ENCODE assay signal across 15 cellular contexts in the genomic region with DNA sequence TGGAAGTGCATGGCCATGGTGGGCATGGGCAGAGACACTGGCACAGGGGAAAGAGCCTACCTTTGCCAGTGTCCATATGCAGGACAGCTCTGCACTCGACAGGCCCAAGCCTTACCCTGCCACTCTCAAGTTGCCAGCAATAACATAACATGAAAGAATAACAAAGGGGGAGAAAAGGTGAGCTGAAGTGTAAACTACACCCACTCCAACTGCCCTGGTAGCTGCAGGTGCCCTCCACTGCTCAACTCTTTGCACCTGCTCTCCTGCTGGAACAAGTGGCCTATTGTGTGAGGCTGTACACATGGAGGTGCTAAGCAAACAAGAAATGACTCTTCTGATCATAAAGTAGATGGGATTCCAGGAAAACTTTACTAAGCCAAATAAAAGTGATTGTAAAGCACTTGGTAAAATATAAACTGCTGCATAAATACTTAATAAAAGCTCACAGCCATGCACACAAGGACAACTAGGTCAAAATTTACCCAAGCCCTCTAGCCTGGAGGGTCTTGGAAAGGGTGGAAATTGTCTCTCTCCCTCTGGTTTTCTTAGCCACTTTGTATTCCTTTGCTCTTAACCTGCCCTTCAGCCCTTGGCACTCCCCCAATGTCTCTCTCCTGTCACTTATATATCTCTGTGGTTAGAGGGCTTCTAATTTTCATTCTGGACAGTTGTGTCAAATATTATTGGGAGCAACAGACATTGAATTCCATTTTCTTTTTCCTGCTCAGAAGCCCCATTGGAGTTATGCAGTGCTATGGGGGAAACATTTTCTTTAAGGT.
DNase-seq lines count a peak whose midpoint lies in the region; ATAC-seq and TF ChIP-seq lines count a peak whose summit lies in the region.
"Had no signal": no experiment of that assay in that cellular context is flagged by ENCODE, and none has a peak within 500 bp of the region (broad histone marks: within the 10 kb centered on the region; RNA-seq: fewer than 3 reads in every experiment).

No MANE protein-coding gene starts in this region.

- CTCF ChIA-PET in Calu3 (lab: Charles Lee), result interaction anchor here (1.0 to 2.2 kb wide), 2 partner anchors 22 to 116 kb away, joined by 3 to 13 read pairs; no protein-coding TSS in a partner anchor

- H3K4me3 ChIP-seq in lower lobe of right lung (no peak overlapping the region), suprapubic skin (no peak overlapping the region)

- H3K4me1 Mint-ChIP-seq in Calu3 (ENCODE audit: low read depth, unreplicated experiment), result peaks cover 50% of the 10 kb centered on the region

- H3K9me3 ChIP-seq in lower lobe of right lung, result no peaks in the 10 kb centered on the region
- no peaks in the 10 kb centered on the region for H3K9me3 ChIP-seq in suprapubic skin

- peaks cover 8% of the 10 kb centered on the region for H3K36me3 Mint-ChIP-seq in Calu3 (ENCODE audit: insufficient read depth, unreplicated experiment)
- H3K36me3 Mint-ChIP-seq: CD8-positive, alpha-beta T cell; natural killer cell treated with Interleukin-12 subunit alpha and Interleukin-12 subunit beta and Interleukin-15 and Interleukin-18, amount 100 ng/mL, for 72 hours had no signal

- no TSS peak for BruUV-seq in Calu3 (replicated peaks; lab: Mats Ljungman, UMichigan)

- H3K9me3 Mint-ChIP-seq in Calu3 (ENCODE audit: low read depth, unreplicated experiment), result no peaks in the 10 kb centered on the region
- H3K9me3 Mint-ChIP-seq: CD8-positive, alpha-beta T cell; natural killer cell treated with Interleukin-12 subunit alpha and Interleukin-12 subunit beta and Interleukin-15 and Interleukin-18, amount 100 ng/mL, for 72 hours had no signal

- no peaks in the 10 kb centered on the region for H3K27me3 Mint-ChIP-seq in Calu3 (ENCODE audit: unreplicated experiment)

- TF ChIP-seq POLR2A in suprapubic skin (IDR thresholded peaks at IDR 0.05), result no peak

- H3K4me1 ChIP-seq in lower lobe of right lung (no peaks in the 10 kb centered on the region), suprapubic skin (no peaks in the 10 kb centered on the region)

- peak; percentile 77 to 78 for ATAC-seq in lower lobe of right lung
- ATAC-seq: CD8-positive, alpha-beta T cell; left lobe of liver; right cardiac atrium had no signal

- H3K27me3 ChIP-seq in lower lobe of right lung (ENCODE audit: low read depth) (no peaks in the 10 kb centered on the region), suprapubic skin (no peaks in the 10 kb centered on the region)

- intact Hi-C loops in Calu3 (cut with micrococcal nuclease; ENCODE audit: unreplicated experiment), result loop anchor here (10.0 kb wide), 1 partner anchor 702 kb away; no protein-coding TSS in a partner anchor
- intact Hi-C loops in lower lobe of right lung (cut with DNase I), result no loop called here

- no peaks in the 10 kb centered on the region for H3K36me3 ChIP-seq in lower lobe of right lung
- no peaks in the 10 kb centered on the region for H3K36me3 ChIP-seq in suprapubic skin

- no peak for TF ChIP-seq EP300 in suprapubic skin (IDR thresholded peaks at IDR 0.05)

- DNase-seq in Calu3, result peak; percentile 65
- peak; percentile 50 for DNase-seq in NCI-H1436 treated with DMSO at 0.1 percent for 48 hours (lab: John Stamatoyannopoulos, UW)
- peak; percentile 87 for DNase-seq in NCI-H748 treated with DMSO at 0.1 percent for 48 hours (lab: John Stamatoyannopoulos, UW)
- DNase-seq in lower lobe of right lung, result peak; percentile 41
- no peak for DNase-seq in NCI-H226
- DNase-seq in suprapubic skin (ENCODE audit: low spot score in 2 of 2), result no peak
- no peak for DNase-seq in SKM-1 (lab: John Stamatoyannopoulos, UW; ENCODE audit: unreplicated experiment)
- no peak for DNase-seq in germinal center (ENCODE audit: low spot score)
- DNase-seq: activated CD4-positive, alpha-beta T cell treated with anti-CD3 and anti-CD28 coated beads, Interleukin-2, amount 50 U/mL, for 48 hours; CD8-positive, alpha-beta T cell; erythroblast; right cardiac atrium; stimulated activated CD4-positive, alpha-beta T cell treated with anti-CD3 and anti-CD28 coated beads, Interleukin-4, amount 100 ng/mL, for 24 hours had no signal

- H3K4me3 Mint-ChIP-seq in Calu3 (ENCODE audit: low read depth, unreplicated experiment), result no peak overlapping the region
- H3K4me3 Mint-ChIP-seq: CD8-positive, alpha-beta T cell; natural killer cell treated with Interleukin-12 subunit alpha and Interleukin-12 subunit beta and Interleukin-15 and Interleukin-18, amount 100 ng/mL, for 72 hours had no signal

- H3K27ac Mint-ChIP-seq in Calu3 (ENCODE audit: unreplicated experiment), result peak overlapping the region; percentile 85
- H3K27ac Mint-ChIP-seq: CD8-positive, alpha-beta T cell; natural killer cell treated with Interleukin-12 subunit alpha and Interleukin-12 subunit beta and Interleukin-15 and Interleukin-18, amount 100 ng/mL, for 72 hours had no signal

- no peak for TF ChIP-seq CTCF in Calu3 (IDR thresholded peaks at IDR 0.05; ENCODE audit: unreplicated experiment)
- no peak for TF ChIP-seq CTCF in lower lobe of right lung (IDR thresholded peaks at IDR 0.05)
- no peak for TF ChIP-seq CTCF in suprapubic skin (IDR thresholded peaks at IDR 0.05)

- 58% methylated on average over 1 of the region's 1 CpG for WGBS in suprapubic skin

- H3K27ac ChIP-seq in lower lobe of right lung, result peak overlapping the region; percentile 60
- no peak overlapping the region for H3K27ac ChIP-seq in suprapubic skin

Comparison
In these comparisons a context has a peak if more than half of its experiments do, and no peak if none do; other contexts are left out.
1. DNase-seq: peak in Calu3 (single experiment), NCI-H1436 treated with DMSO at 0.1 percent for 48 hours (single experiment), NCI-H748 treated with DMSO at 0.1 percent for 48 hours (single experiment) and lower lobe of right lung (single experiment); none in NCI-H226 (single experiment), suprapubic skin (0 of 2), SKM-1 (single experiment) and germinal center (single experiment).